ENCODE assay signal across 29 cellular contexts in genomic region chr14:40312296-40312695, GRCh38.
"Had no signal": no experiment of that assay in that cellular context is flagged by ENCODE, and none has a peak within 500 bp of the region (broad histone marks: within the 10 kb centered on the region; RNA-seq: fewer than 3 reads in every experiment).

No MANE protein-coding gene starts in this region.

- H3K4me1 Mint-ChIP-seq: activated CD4-positive, alpha-beta T cell treated with anti-CD3 and anti-CD28 coated beads for 36 hours; activated CD8-positive, alpha-beta memory T cell treated with anti-CD3 and anti-CD28 coated beads, Interleukin-2, amount 10 ng/mL, durations not matched to agents 7 days and 5 days; activated naive CD8-positive, alpha-beta T cell treated with anti-CD3 and anti-CD28 coated beads for 36 hours had no signal

- H3K9me3 ChIP-seq: body of pancreas, ovary, testis, transverse colon had no signal

- DNase-seq: activated CD4-positive, alpha-beta T cell treated with anti-CD3 and anti-CD28 coated beads for 36 hours; activated CD4-positive, CD25-positive, alpha-beta regulatory T cell; activated CD8-positive, alpha-beta memory T cell treated with anti-CD3 and anti-CD28 coated beads, Interleukin-2, amount 10 ng/mL, durations not matched to agents 7 days and 5 days; activated CD8-positive, alpha-beta T cell treated with anti-CD3 and anti-CD28 coated beads, Interleukin-2, amount 10 ng/mL, durations not matched to agents 7 days and 5 days; activated effector memory CD4-positive, alpha-beta T cell treated with Interleukin-2 at 50 U/mL for 16 hours; activated naive CD4-positive, alpha-beta T cell treated with anti-CD3 and anti-CD28 coated beads for 36 hours; activated naive CD8-positive, alpha-beta T cell treated with anti-CD3 and anti-CD28 coated beads for 36 hours; activated T-cell treated with anti-CD3 and anti-CD28 coated beads, Interleukin-2, amount 50 U/mL, for 48 hours; adrenal gland; aorta; body of pancreas; dorsolateral prefrontal cortex; effector memory CD4-positive, alpha-beta T cell; foreskin fibroblast; left colon; mammary epithelial cell; naive B cell; ovary; retina; stimulated activated CD4-positive, alpha-beta T cell treated with anti-CD3 and anti-CD28 coated beads, Interleukin-12 subunit alpha, Interleukin-12 subunit beta, amount 100 ng/mL, for 4 hours; stimulated activated CD4-positive, alpha-beta T cell treated with anti-CD3 and anti-CD28 coated beads, Interleukin-4, amount 100 ng/mL, for 1 hour; stimulated activated naive CD8-positive, alpha-beta T cell treated with anti-CD3 and anti-CD28 coated beads, Interleukin-15, Interleukin-2, amounts not matched to agents 100 U/mL and 50 U/mL, for 24 hours; testis; transverse colon had no signal

- H3K27ac Mint-ChIP-seq: activated CD4-positive, alpha-beta T cell treated with anti-CD3 and anti-CD28 coated beads for 36 hours; activated CD8-positive, alpha-beta memory T cell treated with anti-CD3 and anti-CD28 coated beads, Interleukin-2, amount 10 ng/mL, durations not matched to agents 7 days and 5 days; activated CD8-positive, alpha-beta T cell treated with anti-CD3 and anti-CD28 coated beads, Interleukin-2, amount 10 ng/mL, durations not matched to agents 7 days and 5 days; activated naive CD4-positive, alpha-beta T cell treated with anti-CD3 and anti-CD28 coated beads for 36 hours; activated naive CD8-positive, alpha-beta T cell treated with anti-CD3 and anti-CD28 coated beads for 36 hours; naive B cell; progenitor cell of endocrine pancreas had no signal

- H3K4me3 Mint-ChIP-seq: activated CD4-positive, alpha-beta T cell treated with anti-CD3 and anti-CD28 coated beads for 36 hours; activated CD8-positive, alpha-beta memory T cell treated with anti-CD3 and anti-CD28 coated beads, Interleukin-2, amount 10 ng/mL, durations not matched to agents 7 days and 5 days; activated CD8-positive, alpha-beta T cell treated with anti-CD3 and anti-CD28 coated beads, Interleukin-2, amount 10 ng/mL, durations not matched to agents 7 days and 5 days; activated naive CD4-positive, alpha-beta T cell treated with anti-CD3 and anti-CD28 coated beads for 36 hours; activated naive CD8-positive, alpha-beta T cell treated with anti-CD3 and anti-CD28 coated beads for 36 hours; naive B cell had no signal

- H3K9me3 Mint-ChIP-seq: activated naive CD8-positive, alpha-beta T cell treated with anti-CD3 and anti-CD28 coated beads for 36 hours had no signal

- H3K4me1 ChIP-seq: adrenal gland, body of pancreas, testis, transverse colon had no signal

- H3K27me3 ChIP-seq: adrenal gland, body of pancreas, dorsolateral prefrontal cortex, ovary, testis, transverse colon had no signal

- H3K36me3 Mint-ChIP-seq: activated CD8-positive, alpha-beta memory T cell treated with anti-CD3 and anti-CD28 coated beads, Interleukin-2, amount 10 ng/mL, durations not matched to agents 7 days and 5 days; activated naive CD8-positive, alpha-beta T cell treated with anti-CD3 and anti-CD28 coated beads for 36 hours had no signal

- H3K4me3 ChIP-seq: adrenal gland, body of pancreas, coronary artery, dorsolateral prefrontal cortex, ovary, skin epidermis, testis, transverse colon had no signal

- H3K27me3 Mint-ChIP-seq: activated CD4-positive, alpha-beta T cell treated with anti-CD3 and anti-CD28 coated beads for 36 hours; activated CD8-positive, alpha-beta memory T cell treated with anti-CD3 and anti-CD28 coated beads, Interleukin-2, amount 10 ng/mL, durations not matched to agents 7 days and 5 days; activated naive CD8-positive, alpha-beta T cell treated with anti-CD3 and anti-CD28 coated beads for 36 hours; naive B cell; progenitor cell of endocrine pancreas had no signal

- ATAC-seq: activated CD4-positive, alpha-beta T cell treated with anti-CD3 and anti-CD28 coated beads for 36 hours; activated CD8-positive, alpha-beta memory T cell treated with anti-CD3 and anti-CD28 coated beads, Interleukin-2, amount 10 ng/mL, durations not matched to agents 7 days and 5 days; activated CD8-positive, alpha-beta T cell treated with anti-CD3 and anti-CD28 coated beads, Interleukin-2, amount 10 ng/mL, durations not matched to agents 7 days and 5 days; body of pancreas; esophagus mucosa; left colon; sciatic nerve; stimulated activated naive CD8-positive, alpha-beta T cell treated with anti-CD3 and anti-CD28 coated beads, Interleukin-15, Interleukin-2, amounts not matched to agents 100 U/mL and 50 U/mL, for 24 hours had no signal

- H3K27ac ChIP-seq: adrenal gland, body of pancreas, coronary artery, dorsolateral prefrontal cortex, ovary, skin epidermis, testis, transverse colon had no signal

- H3K36me3 ChIP-seq: adrenal gland, ovary, transverse colon had no signal
